In genomic region chr2:97095661-97096060, GRCh38 we compare ENCODE assay signal across 12 cellular contexts. TPM values are rescaled to one million over a fixed set of nuclear protein-coding genes. Genes with fewer than 3 reads are reported as not detected.
DNase-seq lines count a peak whose midpoint lies in the region; ATAC-seq and TF ChIP-seq lines count a peak whose summit lies in the region.
"Had no signal": no experiment of that assay in that cellular context is flagged by ENCODE, and none has a peak within 500 bp of the region (broad histone marks: within the 10 kb centered on the region; RNA-seq: fewer than 3 reads in every experiment).

No MANE protein-coding gene starts in this region.

- DNase-seq in mammary epithelial cell (no peak), MCF 10A (ENCODE audit: unreplicated experiment) (no peak), naive B cell (no peak), uterus (no peak), COR-L47 (lab: John Stamatoyannopoulos, UW) (no peak), NCI-H446 (lab: John Stamatoyannopoulos, UW) (no peak)
- DNase-seq in activated naive CD8-positive, alpha-beta T cell treated with anti-CD3 and anti-CD28 coated beads, Interleukin-2, amount 10 ng/mL, durations not matched to agents 7 days and 5 days: no peak
- DNase-seq: activated CD4-positive, alpha-beta T cell treated with anti-CD3 and anti-CD28 coated beads for 48 hours; AML-193; NCI-H1048; stimulated activated CD4-positive, alpha-beta T cell treated with anti-CD3 and anti-CD28 coated beads, Interleukin-4, amount 100 ng/mL, for 4 hours had no signal

- no peaks in the 10 kb centered on the region for H4K20me1 ChIP-seq in mammary epithelial cell (ENCODE audit: insufficient read depth, low read length)

- H3K4me1 Mint-ChIP-seq in MCF 10A (ENCODE audit: insufficient read depth, unreplicated experiment) (no peaks in the 10 kb centered on the region), naive B cell (peaks cover 0 to 11% (median 3%) of the 10 kb centered on the region in 3 donors)
- peaks cover 11% of the 10 kb centered on the region for H3K4me1 Mint-ChIP-seq in activated naive CD8-positive, alpha-beta T cell treated with anti-CD3 and anti-CD28 coated beads, Interleukin-2, amount 10 ng/mL, durations not matched to agents 7 days and 5 days

- H3K9ac ChIP-seq in mammary epithelial cell (ENCODE audit: insufficient read depth, low read length): no peak overlapping the region

- H3K9me3 ChIP-seq in mammary epithelial cell (replicated peaks; ENCODE audit: insufficient read depth, low read length): peaks cover 2% of the 10 kb centered on the region
- no peaks in the 10 kb centered on the region for H3K9me3 ChIP-seq in uterus

- H3K36me3 ChIP-seq in mammary epithelial cell (ENCODE audit: insufficient read depth, low read length) (no peaks in the 10 kb centered on the region), uterus (no peaks in the 10 kb centered on the region)

- in situ Hi-C loops in mammary epithelial cell (cut with MboI; ENCODE audit: low sequenced_read_pairs in 2 of 2): no loop called here

- CTCF ChIA-PET in mammary epithelial cell (lab: Charles Lee; ENCODE audit: low non-redundant PET) (no interaction called here), MCF 10A (lab: Yijun Ruan, JAX) (interaction anchor here (2.4 kb wide), 1 partner anchor 17 kb away, joined by 9 read pairs; the partner anchor contains the start of gene ANKRD36)

- H3K79me2 ChIP-seq in mammary epithelial cell (ENCODE audit: insufficient read depth, low read length): no peaks in the 10 kb centered on the region

- POLR2A ChIA-PET in MCF 10A (lab: Yijun Ruan, JAX): no interaction called here
- POLR2A ChIA-PET in activated naive CD8-positive, alpha-beta T cell treated with anti-CD3 and anti-CD28 coated beads, Interleukin-2, amount 10 ng/mL, durations not matched to agents 7 days and 5 days (lab: Charles Lee): no interaction called here

- H3K27ac Mint-ChIP-seq in MCF 10A (ENCODE audit: low read depth, unreplicated experiment): no peak overlapping the region
- H3K27ac Mint-ChIP-seq in activated naive CD8-positive, alpha-beta T cell treated with anti-CD3 and anti-CD28 coated beads, Interleukin-2, amount 10 ng/mL, durations not matched to agents 7 days and 5 days: peak overlapping the region; percentile 18
- H3K27ac Mint-ChIP-seq in naive B cell: peak overlapping the region in 3 of 6 donors; percentile 69 to 94 (median 87)

- BruUV-seq in mammary epithelial cell (replicated peaks; lab: Mats Ljungman, UMichigan): no TSS peak
- no TSS peak for BruUV-seq in MCF 10A (replicated peaks; lab: Mats Ljungman, UMichigan)

- H2AFZ ChIP-seq in mammary epithelial cell (ENCODE audit: low read depth, low read length): peak overlapping the region; percentile 70

- 100% methylated on average over 4 of the region's 12 CpGs for WGBS in mammary epithelial cell (ENCODE audit: low coverage, missing lambda C conversion rate)

- H3K9me3 Mint-ChIP-seq in MCF 10A (ENCODE audit: unreplicated experiment) (no peaks in the 10 kb centered on the region), naive B cell (peaks cover 0 to 4% (median 0%) of the 10 kb centered on the region in 7 donors)
- H3K9me3 Mint-ChIP-seq in activated naive CD8-positive, alpha-beta T cell treated with anti-CD3 and anti-CD28 coated beads, Interleukin-2, amount 10 ng/mL, durations not matched to agents 7 days and 5 days: peaks cover 6% of the 10 kb centered on the region

- ATAC-seq in activated naive CD8-positive, alpha-beta T cell treated with anti-CD3 and anti-CD28 coated beads, Interleukin-2, amount 10 ng/mL, durations not matched to agents 7 days and 5 days (ENCODE audit: low read depth): no peak
- no peak for ATAC-seq in naive B cell (ENCODE audit: low read depth in 2 of 2)
- ATAC-seq in HG03139 (IDR thresholded peaks at IDR 0.05; ENCODE audit: unreplicated experiment): no peak

- TF ChIP-seq POLR2A in uterus (IDR thresholded peaks at IDR 0.05): no peak

- no peak overlapping the region for H3K4me2 ChIP-seq in mammary epithelial cell (ENCODE audit: insufficient read depth, low read depth, low read length)

- no peaks in the 10 kb centered on the region for H3K36me3 Mint-ChIP-seq in MCF 10A (ENCODE audit: insufficient read depth, unreplicated experiment)
- H3K36me3 Mint-ChIP-seq in activated naive CD8-positive, alpha-beta T cell treated with anti-CD3 and anti-CD28 coated beads, Interleukin-2, amount 10 ng/mL, durations not matched to agents 7 days and 5 days: peaks cover 2% of the 10 kb centered on the region
- H3K36me3 Mint-ChIP-seq in naive B cell: peaks cover 0 to 4% of the 10 kb centered on the region in 2 donors

- intact Hi-C loops in mammary epithelial cell (cut with micrococcal nuclease): no loop called here
- intact Hi-C loops in MCF 10A (cut with micrococcal nuclease): no loop called here
- intact Hi-C loops in uterus (cut with DNase I; ENCODE audit: low total_unique reads): no loop called here

- no peaks in the 10 kb centered on the region for H3K27me3 ChIP-seq in mammary epithelial cell (ENCODE audit: insufficient read depth, low read length)
- H3K27me3 ChIP-seq in uterus: no peaks in the 10 kb centered on the region

- H3K4me3 ChIP-seq in mammary epithelial cell (replicated peaks in 1 of 3; ENCODE audit: insufficient read depth in 1 of 3, low read depth in 2 of 3, low read length in 3 of 3): no peak overlapping the region
- H3K4me3 ChIP-seq in uterus: peak overlapping the region in 1 of 2 donors; percentile 47

- H3K27ac ChIP-seq in mammary epithelial cell (ENCODE audit: insufficient read depth, low read depth, low read length) (no peak overlapping the region), uterus (peak overlapping the region; percentile 74 to 90)

- dilution Hi-C loops in mammary epithelial cell (cut with HindIII; ENCODE audit: low sequenced_read_pairs): no loop called here

- TF ChIP-seq CTCF in mammary epithelial cell (conservative IDR thresholded peaks at IDR 0.05 in 1 of 2, IDR thresholded peaks at IDR 0.05 in 1 of 2; ENCODE audit: extremely low read depth in 1 of 2, insufficient read depth in 1 of 2, low read depth in 1 of 2, low read length in 2 of 2) (no peak), MCF 10A (IDR thresholded peaks at IDR 0.05; ENCODE audit: unreplicated experiment) (no peak), uterus (IDR thresholded peaks at IDR 0.05) (no peak)

- H3K4me3 Mint-ChIP-seq in MCF 10A (ENCODE audit: unreplicated experiment): no peak overlapping the region
- peak overlapping the region; percentile 82 for H3K4me3 Mint-ChIP-seq in activated naive CD8-positive, alpha-beta T cell treated with anti-CD3 and anti-CD28 coated beads, Interleukin-2, amount 10 ng/mL, durations not matched to agents 7 days and 5 days
- peak overlapping the region in 7 of 8 donors; percentile 62 to 86 (median 84) for H3K4me3 Mint-ChIP-seq in naive B cell

- H3K27me3 Mint-ChIP-seq in MCF 10A (ENCODE audit: insufficient read depth, unreplicated experiment) (peaks cover 13% of the 10 kb centered on the region), naive B cell (peaks cover 9 to 25% (median 10%) of the 10 kb centered on the region in 3 donors)
- peaks cover 13% of the 10 kb centered on the region for H3K27me3 Mint-ChIP-seq in activated naive CD8-positive, alpha-beta T cell treated with anti-CD3 and anti-CD28 coated beads, Interleukin-2, amount 10 ng/mL, durations not matched to agents 7 days and 5 days

- no peaks in the 10 kb centered on the region for H3K4me1 ChIP-seq in mammary epithelial cell (ENCODE audit: insufficient read depth, low read length)
- H3K4me1 ChIP-seq in uterus: peaks cover 0 to 5% of the 10 kb centered on the region in 2 donors

RNA-seq across cellular contexts. Expression of gene FAHD2B, which starts 1.0 kb away (rescaled TPM):
- total RNA-seq in mammary epithelial cell (10 to 100 TPM; 11.2 to 14.2 TPM), MCF 10A (2022) (12.1 and 13.2 TPM in 2 replicates), uterus (10 to 100 TPM in 3 of 4 donors, 1 to 10 TPM in 1; 10.0 to 35.5 (median 22.2) TPM)
- polyA plus RNA-seq in mammary epithelial cell (9.0 TPM), naive B cell (ENCODE audit: low read depth in 6 of 6) (1 to 10 TPM; 4.8 to 9.3 (median 5.9) TPM)
- not detected for polyA minus RNA-seq in mammary epithelial cell
- 10 to 100 TPM; 26.9 to 31.5 TPM for total RNA-seq in activated naive CD8-positive, alpha-beta T cell treated with anti-CD3 and anti-CD28 coated beads, Interleukin-2, amount 10 ng/mL, durations not matched to agents 7 days and 5 days

RNA-seq across cellular contexts. Expression of gene ANKRD36, which starts 17.3 kb away (rescaled TPM):
- total RNA-seq in mammary epithelial cell (10 to 100 TPM; 24.1 to 26.0 TPM), MCF 10A (2022) (20.6 and 29.8 TPM in 2 replicates), uterus (100 to 1,000 TPM in 1 of 4 donors, 10 to 100 TPM in 3; 24.3 to 144 (median 61.2) TPM)
- polyA plus RNA-seq in mammary epithelial cell (2.4 TPM), naive B cell (ENCODE audit: low read depth in 6 of 6) (10 to 100 TPM in 1 of 6 donors, 1 to 10 TPM in 4, under 1 TPM in 1; 0.47 to 11.1 (median 5.5) TPM)
- polyA minus RNA-seq in mammary epithelial cell: 25.2 TPM
- 10 to 100 TPM; 68.9 to 69.3 TPM for total RNA-seq in activated naive CD8-positive, alpha-beta T cell treated with anti-CD3 and anti-CD28 coated beads, Interleukin-2, amount 10 ng/mL, durations not matched to agents 7 days and 5 days
